In the genomic region with DNA sequence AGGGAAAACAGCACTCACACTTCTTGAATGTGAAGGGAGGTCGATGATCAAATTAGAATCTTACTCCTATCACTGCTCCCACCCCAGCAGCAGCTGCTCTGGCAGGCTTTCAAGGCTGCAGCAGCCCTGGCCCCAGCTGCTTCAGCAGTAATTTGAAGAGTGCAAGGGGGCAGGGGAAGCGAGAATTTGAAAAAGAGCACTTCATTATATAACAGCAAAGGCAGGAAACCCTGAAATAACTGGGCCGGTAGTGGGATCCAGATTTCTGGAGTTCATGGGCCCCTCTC, we compare ENCODE assay signal across 10 cellular contexts. TPM values are rescaled to one million over a fixed set of nuclear protein-coding genes. Genes with fewer than 3 reads are reported as not detected.
DNase-seq lines count a peak whose midpoint lies in the region; ATAC-seq and TF ChIP-seq lines count a peak whose summit lies in the region.
"Had no signal": no experiment of that assay in that cellular context is flagged by ENCODE, and none has a peak within 500 bp of the region (broad histone marks: within the 10 kb centered on the region; RNA-seq: fewer than 3 reads in every experiment).

No MANE protein-coding gene starts in this region.

- H3K9me3 Mint-ChIP-seq in MCF 10A (ENCODE audit: unreplicated experiment), result no peaks in the 10 kb centered on the region
- H3K9me3 Mint-ChIP-seq: activated naive CD4-positive, alpha-beta T cell treated with anti-CD3 and anti-CD28 coated beads, Interleukin-2, amount 50 U/mL, for 24 hours had no signal

- H3K4me3 ChIP-seq in breast epithelium, result no peak overlapping the region
- H3K4me3 ChIP-seq in body of pancreas, result no peak overlapping the region
- no peak overlapping the region for H3K4me3 ChIP-seq in left lung
- H3K4me3 ChIP-seq: vagina had no signal

- CTCF ChIA-PET in MCF 10A (lab: Yijun Ruan, JAX), result interaction anchor here (0.6 to 5.5 kb wide), 8 partner anchors 12 to 303 kb away, joined by 3 to 182 read pairs (median 12); partner anchors contain the start of gene HERC4

- intact Hi-C loops in MCF 10A (cut with micrococcal nuclease) (no loop called here), breast epithelium (cut with DNase I; ENCODE audit: low total_unique reads) (loop anchor here (10.0 kb wide), 1 partner anchor 79 kb away; the partner anchor contains the start of gene HERC4), body of pancreas (cut with DNase I) (loop anchor here (10.0 kb wide), 1 partner anchor 299 kb away; no protein-coding TSS in a partner anchor), left lung (cut with DNase I) (loop anchor here in 1 of 2 donors (10.0 kb wide), 1 partner anchor 69 kb away; no protein-coding TSS in a partner anchor)

- no peaks in the 10 kb centered on the region for H3K36me3 Mint-ChIP-seq in MCF 10A (ENCODE audit: insufficient read depth, unreplicated experiment)
- H3K36me3 Mint-ChIP-seq: activated naive CD4-positive, alpha-beta T cell treated with anti-CD3 and anti-CD28 coated beads, Interleukin-2, amount 50 U/mL, for 24 hours had no signal

- 5 to 10% methylated on average over 3 of the region's 3 CpGs for WGBS in body of pancreas, 2 donors

- TF ChIP-seq CTCF in MCF 10A (IDR thresholded peaks at IDR 0.05; ENCODE audit: unreplicated experiment) (no peak), breast epithelium (IDR thresholded peaks at IDR 0.05) (no peak), body of pancreas (IDR thresholded peaks at IDR 0.05) (no peak), left lung (IDR thresholded peaks at IDR 0.05) (no peak)

- DNase-seq in MCF 10A (ENCODE audit: unreplicated experiment), result no peak
- no peak for DNase-seq in breast epithelium (ENCODE audit: low spot score in 2 of 2)
- peak; percentile 26 to 58 (median 36) for DNase-seq in body of pancreas
- no peak for DNase-seq in left lung
- no peak for DNase-seq in kidney tubule cell (ENCODE audit: low spot score)
- no peak for DNase-seq in HuH-7.5 (ENCODE audit: low spot score)
- DNase-seq in KBM-7, result no peak

- no peaks in the 10 kb centered on the region for H3K4me1 ChIP-seq in breast epithelium
- H3K4me1 ChIP-seq in body of pancreas, result peaks cover 14% of the 10 kb centered on the region
- H3K4me1 ChIP-seq in left lung, result peaks cover 0 to 9% of the 10 kb centered on the region in 2 donors

- POLR2A ChIA-PET in MCF 10A (lab: Yijun Ruan, JAX), result interaction anchor here (0.7 to 4.7 kb wide), 8 partner anchors 18 to 179 kb away, joined by 3 to 34 read pairs (median 10); partner anchors contain the start of genes HNRNPH3 and PBLD

- H3K27me3 Mint-ChIP-seq in MCF 10A (ENCODE audit: insufficient read depth, unreplicated experiment), result no peaks in the 10 kb centered on the region
- H3K27me3 Mint-ChIP-seq: activated naive CD4-positive, alpha-beta T cell treated with anti-CD3 and anti-CD28 coated beads, Interleukin-2, amount 50 U/mL, for 24 hours had no signal

- peak overlapping the region; percentile 16 for H3K27ac Mint-ChIP-seq in MCF 10A (ENCODE audit: low read depth, unreplicated experiment)
- H3K27ac Mint-ChIP-seq: activated naive CD4-positive, alpha-beta T cell treated with anti-CD3 and anti-CD28 coated beads, Interleukin-2, amount 50 U/mL, for 24 hours had no signal

- H3K9me3 ChIP-seq in breast epithelium (no peaks in the 10 kb centered on the region), body of pancreas (no peaks in the 10 kb centered on the region), left lung (no peaks in the 10 kb centered on the region)
- H3K9me3 ChIP-seq: vagina had no signal

- H3K27me3 ChIP-seq in breast epithelium, result no peaks in the 10 kb centered on the region
- H3K27me3 ChIP-seq in body of pancreas, result no peaks in the 10 kb centered on the region
- H3K27me3 ChIP-seq in left lung, result no peaks in the 10 kb centered on the region
- H3K27me3 ChIP-seq: vagina had no signal

- H3K4me1 Mint-ChIP-seq in MCF 10A (ENCODE audit: insufficient read depth, unreplicated experiment), result peaks cover 9% of the 10 kb centered on the region
- H3K4me1 Mint-ChIP-seq: activated naive CD4-positive, alpha-beta T cell treated with anti-CD3 and anti-CD28 coated beads, Interleukin-2, amount 50 U/mL, for 24 hours had no signal

- H3K4me3 Mint-ChIP-seq in MCF 10A (ENCODE audit: unreplicated experiment), result no peak overlapping the region
- H3K4me3 Mint-ChIP-seq: activated naive CD4-positive, alpha-beta T cell treated with anti-CD3 and anti-CD28 coated beads, Interleukin-2, amount 50 U/mL, for 24 hours had no signal

- H3K36me3 ChIP-seq in breast epithelium, result no peaks in the 10 kb centered on the region
- H3K36me3 ChIP-seq in body of pancreas (replicated peaks in 1 of 2; ENCODE audit: insufficient read depth in 1 of 2, low read depth in 2 of 2), result no peaks in the 10 kb centered on the region
- no peaks in the 10 kb centered on the region for H3K36me3 ChIP-seq in left lung
- H3K36me3 ChIP-seq: vagina had no signal

- peak; percentile 27 for ATAC-seq in body of pancreas
- peak; percentile 38 for ATAC-seq in left lung
- ATAC-seq in GM21723 (IDR thresholded peaks at IDR 0.05; ENCODE audit: unreplicated experiment), result no peak

- H3K27ac ChIP-seq in breast epithelium (no peak overlapping the region), body of pancreas (peak overlapping the region in 3 of 4 donors; percentile 21 to 48 (median 42)), left lung (no peak overlapping the region)
- H3K27ac ChIP-seq: vagina had no signal

- in situ Hi-C loops in KBM-7 (cut with MboI; ENCODE audit: low pct_unique_long_range_greater_than_20kb, low sequenced_read_pairs), result loop anchor here (25.0 kb wide), 1 partner anchor 292 kb away; no protein-coding TSS in a partner anchor

- BruUV-seq in MCF 10A (replicated peaks; lab: Mats Ljungman, UMichigan), result no TSS peak

- TF ChIP-seq POLR2A in breast epithelium (IDR thresholded peaks at IDR 0.05) (no peak), body of pancreas (IDR thresholded peaks at IDR 0.05) (no peak)

RNA-seq across cellular contexts. Expression of gene MYPN, which starts 44.9 kb away (rescaled TPM):
- total RNA-seq in MCF 10A (2022) (0.22 and 0.37 TPM in 2 replicates), breast epithelium (under 1 TPM in 1 of 3 donors, not detected in 2; 0.33 TPM), body of pancreas (1 to 10 TPM in 1 of 2 donors, not detected in 1; 2.3 TPM), left lung (under 1 TPM in 1 of 2 donors, not detected in 1; 0.13 TPM)
- total RNA-seq: vagina had no signal

Comparison
In these comparisons a context has a peak if more than half of its experiments do, and no peak if none do; other contexts are left out.
1. DNase-seq: peak in body of pancreas (4 of 4); none in MCF 10A (single experiment), breast epithelium (0 of 2), left lung (0 of 2), kidney tubule cell (single experiment), HuH-7.5 (single experiment) and KBM-7 (single experiment).
2. H3K27ac ChIP-seq: peak in body of pancreas (3 of 4); none in breast epithelium (0 of 2) and left lung (0 of 2).